ENCODE assay signal across 14 cellular contexts in the genomic region with DNA sequence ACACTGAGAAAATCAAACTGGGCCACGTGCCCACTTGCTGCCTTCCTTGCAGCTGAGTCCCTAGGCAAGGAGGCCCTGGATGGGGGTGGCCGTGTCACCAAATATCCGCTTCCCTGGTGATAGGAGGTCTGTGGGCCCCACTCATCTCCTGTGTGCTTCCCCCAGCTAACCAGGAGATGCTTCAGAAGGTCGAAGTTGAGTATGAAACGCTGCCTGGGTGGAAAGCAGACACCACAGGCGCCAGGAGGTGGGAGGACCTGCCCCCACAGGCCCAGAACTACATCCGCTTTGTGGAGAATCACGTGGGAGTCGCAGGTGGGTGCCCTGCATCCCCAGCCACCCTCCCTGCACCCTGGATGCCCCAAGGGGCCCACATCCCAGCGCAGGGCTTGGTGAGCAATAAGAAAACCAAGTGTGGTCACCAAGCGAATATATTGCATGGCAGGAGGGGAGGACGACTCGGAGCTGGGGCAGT. TPM values are rescaled to one million over a fixed set of nuclear protein-coding genes. Genes with fewer than 3 reads are reported as not detected.
DNase-seq lines count a peak whose midpoint lies in the region; ATAC-seq and TF ChIP-seq lines count a peak whose summit lies in the region.
"Had no signal": no experiment of that assay in that cellular context is flagged by ENCODE, and none has a peak within 500 bp of the region (broad histone marks: within the 10 kb centered on the region; RNA-seq: fewer than 3 reads in every experiment).

No MANE protein-coding gene starts in this region.

- H2AK5ac ChIP-seq in trophoblast cell (ENCODE audit: low read length): no peak overlapping the region

- H3K18ac ChIP-seq in trophoblast cell (ENCODE audit: low read length): no peak overlapping the region

- H3K27ac Mint-ChIP-seq in activated T-helper 17 cell treated with anti-CD3 and anti-CD28 coated beads, Interleukin-2, amount 50 U/mL, for 72 hours: no peak overlapping the region
- H3K27ac Mint-ChIP-seq: natural killer cell treated with Interleukin-12 subunit alpha and Interleukin-12 subunit beta and Interleukin-15 and Interleukin-18, amount 100 ng/mL, for 72 hours had no signal

- no peak overlapping the region for H3K9ac ChIP-seq in liver (ENCODE audit: low read depth in 1 of 2, low read length in 2 of 2)
- H3K9ac ChIP-seq in trophoblast cell (ENCODE audit: low read length): no peak overlapping the region

- H3K27ac ChIP-seq in liver (ENCODE audit: low read depth in 1 of 2, low read length in 2 of 2) (peak overlapping the region; percentile 80 to 89), tibial artery (peak overlapping the region; percentile 97 to 98), trophoblast cell (ENCODE audit: low read depth, low read length) (no peak overlapping the region)

- H3K4me3 ChIP-seq in liver (ENCODE audit: low read depth in 1 of 3, low read length in 3 of 3) (no peak overlapping the region), tibial artery (no peak overlapping the region), trophoblast cell (ENCODE audit: low read depth, low read length) (no peak overlapping the region)

- ATAC-seq in activated T-cell treated with anti-CD3 and anti-CD28 coated beads, Interleukin-2, amount 50 U/mL, for 4 hours: peak; percentile 49 to 52
- ATAC-seq in activated T-helper 17 cell treated with anti-CD3 and anti-CD28 coated beads, Interleukin-2, amount 50 U/mL, for 72 hours (replicated peaks): peak; percentile 87
- ATAC-seq: Panc1 had no signal

- no peak overlapping the region for H3K4me3 Mint-ChIP-seq in activated T-cell treated with anti-CD3 and anti-CD28 coated beads, Interleukin-2, amount 50 U/mL, for 4 hours
- H3K4me3 Mint-ChIP-seq in activated T-helper 17 cell treated with anti-CD3 and anti-CD28 coated beads, Interleukin-2, amount 50 U/mL, for 72 hours: peak overlapping the region; percentile 28
- H3K4me3 Mint-ChIP-seq: natural killer cell treated with Interleukin-12 subunit alpha and Interleukin-12 subunit beta and Interleukin-15 and Interleukin-18, amount 100 ng/mL, for 72 hours had no signal

- no peak overlapping the region for H2AFZ ChIP-seq in trophoblast cell (ENCODE audit: insufficient read depth, low read length, poor library complexity)

- H3K4me2 ChIP-seq in trophoblast cell (ENCODE audit: low read length): no peak overlapping the region

- no peak overlapping the region for H3K4ac ChIP-seq in trophoblast cell (ENCODE audit: low read depth, low read length)

- 92% methylated on average over 13 of the region's 13 CpGs for WGBS in liver
- WGBS in trophoblast cell (ENCODE audit: extremely low coverage, insufficient coverage, insufficient read length): no CpG with 5 or more reads among the region's 13 CpGs

- H3K36me3 ChIP-seq in liver (ENCODE audit: control insufficient read depth in 4 of 4, insufficient read depth in 3 of 4, low read depth in 1 of 4, low read length in 3 of 4) (peaks cover 0 to 27% (median 11%) of the 10 kb centered on the region in 4 donors), tibial artery (peaks cover 33 to 43% (median 40%) of the 10 kb centered on the region in 3 donors), trophoblast cell (ENCODE audit: control insufficient read depth in 1 of 2, insufficient read depth in 2 of 2, low read length in 2 of 2) (no peaks in the 10 kb centered on the region)

- H2BK120ac ChIP-seq in trophoblast cell (ENCODE audit: insufficient read depth, low read length, poor library complexity): no peak overlapping the region

- H3K23ac ChIP-seq in trophoblast cell (ENCODE audit: low read length): no peak overlapping the region

- no peak overlapping the region for H2BK12ac ChIP-seq in trophoblast cell (ENCODE audit: low read length)

- H3K4me1 ChIP-seq in liver (ENCODE audit: control insufficient read depth in 4 of 4, insufficient read depth in 4 of 4, low read length in 3 of 4): peaks cover 10 to 40% (median 30%) of the 10 kb centered on the region in 4 donors
- H3K4me1 ChIP-seq in tibial artery: peaks cover 6 to 64% (median 34%) of the 10 kb centered on the region in 4 donors
- H3K4me1 ChIP-seq in trophoblast cell (ENCODE audit: control insufficient read depth in 1 of 2, insufficient read depth in 2 of 2, low read length in 2 of 2): peaks cover 10 to 11% of the 10 kb centered on the region in 2 experiments

- H4K12ac ChIP-seq in trophoblast cell (ENCODE audit: low read depth, low read length): no peak overlapping the region

- H3K9me3 ChIP-seq in liver (ENCODE audit: control insufficient read depth in 4 of 4, low read length in 3 of 4) (no peaks in the 10 kb centered on the region), tibial artery (no peaks in the 10 kb centered on the region), trophoblast cell (ENCODE audit: insufficient read depth, low read depth, low read length) (peaks cover 7% of the 10 kb centered on the region)

- no peaks in the 10 kb centered on the region for H3K27me3 Mint-ChIP-seq in activated T-cell treated with anti-CD3 and anti-CD28 coated beads, Interleukin-2, amount 50 U/mL, for 4 hours (ENCODE audit: low read depth)
- H3K27me3 Mint-ChIP-seq in activated T-helper 17 cell treated with anti-CD3 and anti-CD28 coated beads, Interleukin-2, amount 50 U/mL, for 72 hours: no peaks in the 10 kb centered on the region

- TF ChIP-seq RAD21 in liver (IDR thresholded peaks at IDR 0.05): no peak

- intact Hi-C loops in tibial artery (cut with DNase I; ENCODE audit: low total_unique reads): no loop called here

- H3K9me3 Mint-ChIP-seq in activated T-cell treated with anti-CD3 and anti-CD28 coated beads, Interleukin-2, amount 50 U/mL, for 4 hours: no peaks in the 10 kb centered on the region
- no peaks in the 10 kb centered on the region for H3K9me3 Mint-ChIP-seq in activated T-helper 17 cell treated with anti-CD3 and anti-CD28 coated beads, Interleukin-2, amount 50 U/mL, for 72 hours
- H3K9me3 Mint-ChIP-seq: natural killer cell treated with Interleukin-12 subunit alpha and Interleukin-12 subunit beta and Interleukin-15 and Interleukin-18, amount 100 ng/mL, for 72 hours had no signal

- H3K36me3 Mint-ChIP-seq in activated T-cell treated with anti-CD3 and anti-CD28 coated beads, Interleukin-2, amount 50 U/mL, for 4 hours (ENCODE audit: insufficient read depth): no peaks in the 10 kb centered on the region
- no peaks in the 10 kb centered on the region for H3K36me3 Mint-ChIP-seq in activated T-helper 17 cell treated with anti-CD3 and anti-CD28 coated beads, Interleukin-2, amount 50 U/mL, for 72 hours (ENCODE audit: low read depth)
- H3K36me3 Mint-ChIP-seq: natural killer cell treated with Interleukin-12 subunit alpha and Interleukin-12 subunit beta and Interleukin-15 and Interleukin-18, amount 100 ng/mL, for 72 hours had no signal

- no peak for DNase-seq in activated T-cell treated with anti-CD3 and anti-CD28 coated beads, Interleukin-2, amount 50 U/mL, for 4 hours
- no peak for DNase-seq in activated T-cell treated with anti-CD3 and anti-CD28 coated beads, Interleukin-2, amount 50 U/mL, for 1 hour
- DNase-seq in tibial artery (no peak), DMS153 treated with DMSO at 0.1 percent for 48 hours (lab: John Stamatoyannopoulos, UW; ENCODE audit: unreplicated experiment) (no peak), trophoblast cell (no peak), NCI-H2029 (lab: John Stamatoyannopoulos, UW) (no peak)
- DNase-seq: cerebellar nuclear complex, MM.1S, NCI-H226, T-helper 9 cell had no signal

- H4K91ac ChIP-seq in trophoblast cell (ENCODE audit: low read depth, low read length): no peak overlapping the region

- H3K79me1 ChIP-seq in trophoblast cell (ENCODE audit: low read length): no peaks in the 10 kb centered on the region

- H3K4me1 Mint-ChIP-seq in activated T-cell treated with anti-CD3 and anti-CD28 coated beads, Interleukin-2, amount 50 U/mL, for 4 hours (ENCODE audit: low read depth): peaks cover 9% of the 10 kb centered on the region
- H3K4me1 Mint-ChIP-seq in activated T-helper 17 cell treated with anti-CD3 and anti-CD28 coated beads, Interleukin-2, amount 50 U/mL, for 72 hours: peaks cover 4% of the 10 kb centered on the region

- H2BK5ac ChIP-seq in trophoblast cell (ENCODE audit: low read depth, low read length, poor library complexity): no peak overlapping the region

- H4K8ac ChIP-seq in trophoblast cell (ENCODE audit: low read depth, low read length): no peak overlapping the region

- no peak overlapping the region for H3K14ac ChIP-seq in trophoblast cell (ENCODE audit: low read length)

- H3K27me3 ChIP-seq in liver (ENCODE audit: control insufficient read depth in 4 of 4, insufficient read depth in 4 of 4, low read length in 3 of 4) (no peaks in the 10 kb centered on the region), tibial artery (no peaks in the 10 kb centered on the region), trophoblast cell (ENCODE audit: insufficient read depth, low read length) (no peaks in the 10 kb centered on the region)

- no peak for TF ChIP-seq CTCF in liver (IDR thresholded peaks at IDR 0.05; ENCODE audit: low read depth, low read length, missing input control)
- no peak for TF ChIP-seq CTCF in tibial artery (IDR thresholded peaks at IDR 0.05)

- H3K79me2 ChIP-seq in trophoblast cell (ENCODE audit: control insufficient read depth, insufficient read depth, low read length, poor library complexity): no peaks in the 10 kb centered on the region

RNA-seq across cellular contexts. Expression of a gene that starts 6.8 kb away (rescaled TPM):
- 100 to 1,000 TPM; 135 to 157 (median 149) TPM for total RNA-seq in activated T-cell treated with anti-CD3 and anti-CD28 coated beads, Interleukin-2, amount 50 U/mL, for 4 hours
- 100 to 1,000 TPM in 1 of 2 donors, 10 to 100 TPM in 1; 65.2 to 121 TPM for total RNA-seq in activated T-helper 17 cell treated with anti-CD3 and anti-CD28 coated beads, Interleukin-2, amount 50 U/mL, for 72 hours
- total RNA-seq in liver: 10 to 100 TPM; 67.4 to 90.4 TPM
- polyA plus RNA-seq in liver: 100 to 1,000 TPM; 109 to 115 TPM
- polyA plus RNA-seq in trophoblast cell (2013): 88.0 and 93.0 TPM in 2 replicates

RNA-seq across cellular contexts. Expression of a gene that starts 22.1 kb away (rescaled TPM):
- total RNA-seq in activated T-cell treated with anti-CD3 and anti-CD28 coated beads, Interleukin-2, amount 50 U/mL, for 4 hours: 1 to 10 TPM in 1 of 3 donors, under 1 TPM in 2; 0.66 to 1.2 (median 0.69) TPM
- total RNA-seq in activated T-helper 17 cell treated with anti-CD3 and anti-CD28 coated beads, Interleukin-2, amount 50 U/mL, for 72 hours: 1 to 10 TPM in 1 of 2 donors, under 1 TPM in 1; 0.91 to 2.4 TPM
- total RNA-seq in liver: 10 to 100 TPM in 1 of 2 donors, 1 to 10 TPM in 1; 1.8 to 13.3 TPM
- 10 to 100 TPM; 11.0 to 18.8 TPM for polyA plus RNA-seq in liver
- 2.9 and 3.4 TPM in 2 replicates for polyA plus RNA-seq in trophoblast cell (2013)

RNA-seq across cellular contexts. Expression of a gene that starts 49.4 kb away (rescaled TPM):
- total RNA-seq in activated T-cell treated with anti-CD3 and anti-CD28 coated beads, Interleukin-2, amount 50 U/mL, for 4 hours: 100 to 1,000 TPM; 107 to 124 (median 116) TPM
- 100 to 1,000 TPM in 1 of 2 donors, 10 to 100 TPM in 1; 81.3 to 160 TPM for total RNA-seq in activated T-helper 17 cell treated with anti-CD3 and anti-CD28 coated beads, Interleukin-2, amount 50 U/mL, for 72 hours
- total RNA-seq in liver: 100 to 1,000 TPM in 1 of 2 donors, 10 to 100 TPM in 1; 39.2 to 192 TPM
- polyA plus RNA-seq in liver: 10 to 100 TPM; 30.6 to 78.2 TPM
- 175 TPM in 2 replicates for polyA plus RNA-seq in trophoblast cell (2013)

RNA-seq across cellular contexts. Expression of a gene that starts 54.8 kb away (rescaled TPM):
- total RNA-seq in activated T-cell treated with anti-CD3 and anti-CD28 coated beads, Interleukin-2, amount 50 U/mL, for 4 hours: 1 to 10 TPM; 3.6 to 4.1 (median 4.0) TPM
- 1 to 10 TPM; 3.0 to 3.2 TPM for total RNA-seq in activated T-helper 17 cell treated with anti-CD3 and anti-CD28 coated beads, Interleukin-2, amount 50 U/mL, for 72 hours
- 1 to 10 TPM; 5.4 to 9.4 TPM for total RNA-seq in liver
- 1 to 10 TPM; 1.5 to 4.4 TPM for polyA plus RNA-seq in liver
- polyA plus RNA-seq in trophoblast cell (2013): 4.6 and 4.7 TPM in 2 replicates

RNA-seq across cellular contexts. Expression of a gene that starts 56.7 kb away (rescaled TPM):
- 10 to 100 TPM; 51.8 to 54.9 (median 54.5) TPM for total RNA-seq in activated T-cell treated with anti-CD3 and anti-CD28 coated beads, Interleukin-2, amount 50 U/mL, for 4 hours
- 10 to 100 TPM; 61.9 to 87.8 TPM for total RNA-seq in activated T-helper 17 cell treated with anti-CD3 and anti-CD28 coated beads, Interleukin-2, amount 50 U/mL, for 72 hours
- 10 to 100 TPM; 13.1 to 35.8 TPM for total RNA-seq in liver
- 10 to 100 TPM; 15.1 to 51.6 TPM for polyA plus RNA-seq in liver
- polyA plus RNA-seq in trophoblast cell (2013): 87.6 and 90.6 TPM in 2 replicates
